ENCODE assay signal across 8 cellular contexts in the genomic region with DNA sequence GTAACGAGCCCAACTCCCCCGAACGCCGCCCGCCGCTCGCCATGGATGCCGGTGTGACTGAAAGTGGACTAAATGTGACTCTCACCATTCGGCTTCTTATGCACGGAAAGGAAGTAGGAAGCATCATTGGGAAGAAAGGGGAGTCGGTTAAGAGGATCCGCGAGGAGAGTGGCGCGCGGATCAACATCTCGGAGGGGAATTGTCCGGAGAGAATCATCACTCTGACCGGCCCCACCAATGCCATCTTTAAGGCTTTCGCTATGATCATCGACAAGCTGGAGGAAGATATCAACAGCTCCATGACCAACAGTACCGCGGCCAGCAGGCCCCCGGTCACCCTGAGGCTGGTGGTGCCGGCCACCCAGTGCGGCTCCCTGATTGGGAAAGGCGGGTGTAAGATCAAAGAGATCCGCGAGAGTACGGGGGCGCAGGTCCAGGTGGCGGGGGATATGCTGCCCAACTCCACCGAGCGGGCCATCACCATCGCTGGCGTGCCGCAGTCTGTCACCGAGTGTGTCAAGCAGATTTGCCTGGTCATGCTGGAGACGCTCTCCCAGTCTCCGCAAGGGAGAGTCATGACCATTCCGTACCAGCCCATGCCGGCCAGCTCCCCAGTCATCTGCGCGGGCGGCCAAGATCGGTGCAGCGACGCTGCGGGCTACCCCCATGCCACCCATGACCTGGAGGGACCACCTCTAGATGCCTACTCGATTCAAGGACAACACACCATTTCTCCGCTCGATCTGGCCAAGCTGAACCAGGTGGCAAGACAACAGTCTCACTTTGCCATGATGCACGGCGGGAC. TPM values are rescaled to one million over a fixed set of nuclear protein-coding genes. Genes with fewer than 3 reads are reported as not detected.
A peak's percentile ranks its signal among the peaks of the same experiment; 100 is the strongest.
DNase-seq lines count a peak whose midpoint lies in the region; TF ChIP-seq lines count a peak whose summit lies in the region.

No MANE protein-coding gene starts in this region.

- peaks cover 50% of the 10 kb centered on the region for H3K36me3 ChIP-seq in OCI-LY7 (ENCODE audit: insufficient read depth, low read length)

- BruUV-seq in OCI-LY7 (replicated peaks; lab: Mats Ljungman, UMichigan) = no TSS peak

- peak overlapping the region; percentile 84 for H3K4me2 ChIP-seq in OCI-LY7 (ENCODE audit: low read length)

- POLR2A ChIA-PET in OCI-LY7 (lab: Charles Lee) = interaction anchor here (0.6 to 3.9 kb wide), 6 partner anchors 14 to 50 kb away, joined by 3 to 26 read pairs (median 4); no protein-coding TSS in a partner anchor

- peak overlapping the region; percentile 94 for H3K27ac ChIP-seq in OCI-LY7 (ENCODE audit: low read depth, low read length, poor library complexity, severe bottlenecking)

- H3K4me3 ChIP-seq in OCI-LY7 (ENCODE audit: low read depth, low read length, poor library complexity, severe bottlenecking) = peak overlapping the region; percentile 98

- intact Hi-C loops in OCI-LY7 (cut with micrococcal nuclease; ENCODE audit: unreplicated experiment) = loop anchor here (1.0 to 5.0 kb wide), 7 partner anchors 45 to 979 kb away; partner anchors contain the start of genes C2orf42, NAGK, SNRPG and TIA1
- intact Hi-C loops in head of caudate nucleus (cut with DNase I) = loop anchor here (2.0 to 5.0 kb wide), 4 partner anchors 37 to 173 kb away; partner anchors contain the start of genes MXD1 and TIA1

- H3K27me3 Mint-ChIP-seq in osteocyte (ENCODE audit: unreplicated experiment) = no peaks in the 10 kb centered on the region

- CTCF ChIA-PET in OCI-LY7 (lab: Charles Lee; ENCODE audit: unreplicated experiment) = no interaction called here

- H3K4me1 ChIP-seq in OCI-LY7 (ENCODE audit: insufficient read depth, low read length, poor library complexity, severe bottlenecking) = peaks cover 59% of the 10 kb centered on the region

- peaks cover 31% of the 10 kb centered on the region for H3K36me3 Mint-ChIP-seq in osteocyte (ENCODE audit: unreplicated experiment)

- TF ChIP-seq CTCF in OCI-LY7 (conservative IDR thresholded peaks at IDR 0.05; ENCODE audit: low read length) (no peak), osteocyte (IDR thresholded peaks at IDR 0.05) (no peak)

- H2AFZ ChIP-seq in OCI-LY7 (ENCODE audit: low read length) = no peak overlapping the region

- no peaks in the 10 kb centered on the region for H3K9me3 ChIP-seq in OCI-LY7 (ENCODE audit: low read length)

- peaks cover 35% of the 10 kb centered on the region for H3K4me1 Mint-ChIP-seq in osteocyte (ENCODE audit: unreplicated experiment)

- no peaks in the 10 kb centered on the region for H3K9me2 ChIP-seq in OCI-LY7 (ENCODE audit: insufficient read depth, low read length)

- peak overlapping the region; percentile 97 for H3K4me3 Mint-ChIP-seq in osteocyte (ENCODE audit: unreplicated experiment)

- H3K27ac Mint-ChIP-seq in osteocyte (ENCODE audit: unreplicated experiment) = peak overlapping the region; percentile 100

- H4K20me1 ChIP-seq in OCI-LY7 (ENCODE audit: insufficient read depth, low read length) = peaks cover 4% of the 10 kb centered on the region; the same call in 1 of the 2 replicates

- no peaks in the 10 kb centered on the region for H3K9me3 Mint-ChIP-seq in osteocyte (ENCODE audit: unreplicated experiment)

- peaks cover 62% of the 10 kb centered on the region for H3K79me2 ChIP-seq in OCI-LY7 (ENCODE audit: insufficient read depth, low read depth, low read length)

- DNase-seq in activated gamma-delta T cell treated with Interleukin-2 at 50 U/mL for 16 hours (peak; percentile 41), activated gamma-delta T cell (lab: John Stamatoyannopoulos, UW) (no peak), OCI-LY7 (ENCODE audit: low spot score) (peak; percentile 61), head of caudate nucleus (peak in 35 of 42 donors; percentile 24 to 83 (median 57)), osteocyte (ENCODE audit: extremely low spot score, unreplicated experiment) (no peak), iPS-NIHi7 (ENCODE audit: extremely low spot score) (no peak)
- peak; percentile 57 for DNase-seq in activated naive CD4-positive, alpha-beta T cell treated with anti-CD3 and anti-CD28 coated beads, Interleukin-2, amount 50 U/mL, for 16 hours
- no peak for DNase-seq in effector CD8-positive, alpha-beta T cell (lab: John Stamatoyannopoulos, UW)

RNA-seq across cellular contexts. Expression of gene PCBP1, which starts 0.6 kb away (rescaled TPM):
- total RNA-seq in OCI-LY7 (2014; rRNA removed; shearing (Covaris generic)) = 54.8 and 58.2 TPM in 2 replicates
- total RNA-seq in OCI-LY7 (2022) = 393 and 423 TPM in 2 replicates
- total RNA-seq in osteocyte = 261 and 262 TPM in 2 replicates

Comparison
In these comparisons a context has a peak if more than half of its experiments do, and no peak if none do; other contexts are left out.
1. DNase-seq: peak in activated gamma-delta T cell treated with Interleukin-2 at 50 U/mL for 16 hours (single experiment), OCI-LY7 (single experiment), activated naive CD4-positive, alpha-beta T cell treated with anti-CD3 and anti-CD28 coated beads, Interleukin-2, amount 50 U/mL, for 16 hours (single experiment) and head of caudate nucleus (35 of 42); none in activated gamma-delta T cell (single experiment), osteocyte (single experiment), iPS-NIHi7 (single experiment) and effector CD8-positive, alpha-beta T cell (single experiment).